In the genomic region with DNA sequence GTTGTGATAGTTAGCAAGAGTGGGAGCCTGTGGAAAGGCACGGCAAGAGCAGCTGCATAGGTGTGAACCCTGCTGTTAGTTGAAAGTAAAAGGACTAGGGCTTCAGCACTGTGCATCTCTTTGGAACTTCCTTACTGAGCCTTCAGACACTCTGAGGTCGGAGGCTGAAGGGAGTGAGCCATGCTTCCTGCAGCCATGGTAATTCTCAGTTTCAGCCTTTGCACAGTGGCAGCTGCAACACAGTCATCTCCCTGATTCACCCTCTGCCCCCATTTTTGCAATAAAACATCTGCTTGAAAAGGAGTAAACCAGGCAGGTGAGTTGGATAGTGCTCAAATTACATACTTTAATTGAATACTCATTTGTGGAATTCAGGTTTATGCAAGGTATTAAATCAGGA, we compare ENCODE assay signal across 9 cellular contexts.
DNase-seq lines count a peak whose midpoint lies in the region; ATAC-seq lines count a peak whose summit lies in the region.
"Had no signal": no experiment of that assay in that cellular context is flagged by ENCODE, and none has a peak within 500 bp of the region (broad histone marks: within the 10 kb centered on the region; RNA-seq: fewer than 3 reads in every experiment).

No MANE protein-coding gene starts in this region.

- ATAC-seq in HG02571 (IDR thresholded peaks at IDR 0.05; ENCODE audit: unreplicated experiment), result peak; percentile 81

- DNase-seq in NCI-H2171 treated with DMSO at 0.1 percent for 48 hours (lab: John Stamatoyannopoulos, UW), result peak; percentile 72
- DNase-seq in NCI-H2171 (lab: John Stamatoyannopoulos, UW), result no peak
- peak; percentile 44 to 48 for DNase-seq in Kasumi-1 (lab: John Stamatoyannopoulos, UW)
- peak; percentile 81 for DNase-seq in left kidney (ENCODE audit: low read depth, low spot score)
- DNase-seq in NCI-H524 treated with DMSO at 0.1 percent for 48 hours (lab: John Stamatoyannopoulos, UW), result no peak
- DNase-seq in NCI-H128 (lab: John Stamatoyannopoulos, UW; ENCODE audit: unreplicated experiment), result no peak
- no peak for DNase-seq in SIG-M5 treated with dmso at 0.1 percent for 504 hours (lab: John Stamatoyannopoulos, UW; ENCODE audit: unreplicated experiment)
- DNase-seq: effector CD8-positive, alpha-beta T cell had no signal

Comparison
In these comparisons a context has a peak if more than half of its experiments do, and no peak if none do; other contexts are left out.
1. DNase-seq: peak in NCI-H2171 treated with DMSO at 0.1 percent for 48 hours (single experiment), Kasumi-1 (2 of 2) and left kidney (single experiment); none in NCI-H2171 (single experiment), NCI-H524 treated with DMSO at 0.1 percent for 48 hours (single experiment), NCI-H128 (single experiment) and SIG-M5 treated with dmso at 0.1 percent for 504 hours (single experiment).